1 cellular context compared by ENCODE assay signal in the genomic region with DNA sequence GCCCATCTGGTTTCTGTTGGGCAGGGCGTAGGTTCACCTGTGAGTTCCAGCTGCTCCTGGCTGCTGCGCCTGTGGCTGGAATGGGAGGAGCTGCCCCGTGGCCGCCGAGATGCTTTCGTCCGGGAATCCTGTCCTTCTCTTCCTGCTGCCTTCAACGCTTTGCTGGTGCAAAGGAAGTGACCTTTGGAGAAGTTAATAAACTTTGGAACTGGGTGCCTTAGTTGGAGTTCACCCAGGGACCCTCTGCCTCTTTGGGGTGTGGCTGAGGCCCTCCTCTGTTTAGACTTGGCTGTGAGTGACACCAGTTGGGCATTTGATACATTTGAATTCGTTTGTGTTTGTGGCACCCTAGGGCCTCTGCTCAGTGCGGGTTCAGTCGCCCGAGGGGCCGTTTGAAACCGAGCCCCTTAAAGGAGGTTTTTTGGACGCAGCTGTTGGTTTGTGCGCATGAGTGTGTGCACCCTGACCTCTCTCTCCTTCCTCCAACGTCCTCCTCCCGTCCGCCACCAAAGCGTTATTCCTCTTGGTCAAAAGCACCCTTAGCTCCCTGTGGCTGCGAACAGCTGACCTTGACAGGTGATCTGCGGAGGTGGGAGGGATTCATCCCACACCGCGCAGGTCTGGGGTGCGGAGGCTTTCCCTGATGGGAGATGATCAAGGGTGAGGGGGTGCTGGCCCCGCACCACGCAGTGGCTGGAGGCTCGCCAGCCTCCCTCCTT.
A peak's percentile ranks its signal among the peaks of the same experiment; 100 is the strongest.
TF ChIP-seq lines count a peak whose summit lies in the region.

No MANE protein-coding gene starts in this region.

TF ChIP-seq in HepG2, 621 proteins besides CTCF, POLR2A, EP300 and RAD21 (continued from another document and continues in another):
- TF ChIP-seq ELF1 (CRISPR knock-in tag; IDR thresholded peaks at IDR 0.05), result no peak
- TF ChIP-seq ZNF549 (CRISPR knock-in tag; IDR thresholded peaks at IDR 0.05), result no peak
- TF ChIP-seq NPAS2 (CRISPR knock-in tag; IDR thresholded peaks at IDR 0.05; ENCODE audit: borderline replicate concordance), result no peak
- TF ChIP-seq ZNF207 (IDR thresholded peaks at IDR 0.05; ENCODE audit: borderline replicate concordance), result no peak
- no peak for TF ChIP-seq SKI (IDR thresholded peaks at IDR 0.05; ENCODE audit: partially characterized antibody)
- TF ChIP-seq SMAD9 (CRISPR knock-in tag; IDR thresholded peaks at IDR 0.05), result no peak
- peak; percentile 42; the same call in 1 of the 2 replicates for TF ChIP-seq ZFX (CRISPR knock-in tag; IDR thresholded peaks at IDR 0.05; ENCODE audit: low read depth)
- TF ChIP-seq SP140L (CRISPR knock-in tag; IDR thresholded peaks at IDR 0.05; ENCODE audit: borderline replicate concordance), result no peak
- TF ChIP-seq ZNF572 (CRISPR knock-in tag; IDR thresholded peaks at IDR 0.05), result no peak
- TF ChIP-seq ZBTB20 (CRISPR knock-in tag; IDR thresholded peaks at IDR 0.05; ENCODE audit: borderline replicate concordance, low read depth), result peak; percentile 48; the same call in 1 of the 2 replicates
- no peak for TF ChIP-seq BATF2 (CRISPR knock-in tag; IDR thresholded peaks at IDR 0.05)
- no peak for TF ChIP-seq ZNF709 (CRISPR knock-in tag; IDR thresholded peaks at IDR 0.05)
- TF ChIP-seq ZNF136 (CRISPR knock-in tag; IDR thresholded peaks at IDR 0.05; ENCODE audit: low read depth), result no peak
- TF ChIP-seq TSC22D2 (CRISPR knock-in tag; IDR thresholded peaks at IDR 0.05; ENCODE audit: borderline replicate concordance), result no peak
- TF ChIP-seq ZNF724P (CRISPR knock-in tag; IDR thresholded peaks at IDR 0.05; ENCODE audit: borderline replicate concordance), result no peak
- no peak for TF ChIP-seq PPARG (CRISPR knock-in tag; conservative IDR thresholded peaks at IDR 0.05)
- TF ChIP-seq AGO2 (optimal IDR thresholded peaks at IDR 0.05; ENCODE audit: low read depth, low read length), result peak; percentile 55
- peak; percentile 86 for TF ChIP-seq ZBTB33 (CRISPR knock-in tag; IDR thresholded peaks at IDR 0.05)
- TF ChIP-seq NR2F6 (IDR thresholded peaks at IDR 0.05), result no peak
- TF ChIP-seq NR2F6 (CRISPR knock-in tag; IDR thresholded peaks at IDR 0.05), result no peak
- TF ChIP-seq FOSL2 (CRISPR knock-in tag; IDR thresholded peaks at IDR 0.05), result no peak
- TF ChIP-seq ZNF468 (CRISPR knock-in tag; IDR thresholded peaks at IDR 0.05), result no peak
- TF ChIP-seq ZNF230 (CRISPR knock-in tag; IDR thresholded peaks at IDR 0.05), result no peak
- TF ChIP-seq MTA1 (CRISPR knock-in tag; IDR thresholded peaks at IDR 0.05; ENCODE audit: borderline replicate concordance), result peak; percentile 75; the same call in 1 of the 2 replicates
- 0 out of 2 replicates have a peak, but pooled peaks have one; percentile 1 for TF ChIP-seq MEF2D (CRISPR knock-in tag; IDR thresholded peaks at IDR 0.05)
- TF ChIP-seq ZNF792 (CRISPR knock-in tag; IDR thresholded peaks at IDR 0.05), result no peak
- TF ChIP-seq, protein P1, sequence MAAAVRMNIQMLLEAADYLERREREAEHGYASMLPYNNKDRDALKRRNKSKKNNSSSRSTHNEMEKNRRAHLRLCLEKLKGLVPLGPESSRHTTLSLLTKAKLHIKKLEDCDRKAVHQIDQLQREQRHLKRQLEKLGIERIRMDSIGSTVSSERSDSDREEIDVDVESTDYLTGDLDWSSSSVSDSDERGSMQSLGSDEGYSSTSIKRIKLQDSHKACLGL (CRISPR knock-in tag; IDR thresholded peaks at IDR 0.05), result no peak
- TF ChIP-seq ZNF350 (CRISPR knock-in tag; IDR thresholded peaks at IDR 0.05; ENCODE audit: borderline replicate concordance, low read depth), result no peak
- TF ChIP-seq MED1 (CRISPR knock-in tag; IDR thresholded peaks at IDR 0.05), result no peak
- no peak for TF ChIP-seq LCORL (IDR thresholded peaks at IDR 0.05)
- TF ChIP-seq LCORL (CRISPR knock-in tag; IDR thresholded peaks at IDR 0.05), result no peak; the same call in 1 of the 2 replicates
- TF ChIP-seq, protein P2, sequence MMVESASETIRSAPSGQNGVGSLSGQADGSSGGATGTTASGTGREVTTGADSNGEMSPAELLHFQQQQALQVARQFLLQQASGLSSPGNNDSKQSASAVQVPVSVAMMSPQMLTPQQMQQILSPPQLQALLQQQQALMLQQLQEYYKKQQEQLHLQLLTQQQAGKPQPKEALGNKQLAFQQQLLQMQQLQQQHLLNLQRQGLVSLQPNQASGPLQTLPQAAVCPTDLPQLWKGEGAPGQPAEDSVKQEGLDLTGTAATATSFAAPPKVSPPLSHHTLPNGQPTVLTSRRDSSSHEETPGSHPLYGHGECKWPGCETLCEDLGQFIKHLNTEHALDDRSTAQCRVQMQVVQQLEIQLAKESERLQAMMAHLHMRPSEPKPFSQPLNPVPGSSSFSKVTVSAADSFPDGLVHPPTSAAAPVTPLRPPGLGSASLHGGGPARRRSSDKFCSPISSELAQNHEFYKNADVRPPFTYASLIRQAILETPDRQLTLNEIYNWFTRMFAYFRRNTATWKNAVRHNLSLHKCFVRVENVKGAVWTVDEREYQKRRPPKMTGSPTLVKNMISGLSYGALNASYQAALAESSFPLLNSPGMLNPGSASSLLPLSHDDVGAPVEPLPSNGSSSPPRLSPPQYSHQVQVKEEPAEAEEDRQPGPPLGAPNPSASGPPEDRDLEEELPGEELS (CRISPR knock-in tag; IDR thresholded peaks at IDR 0.05), result peak; percentile 33; the same call in 1 of the 2 replicates
- TF ChIP-seq ZMYM3 (CRISPR knock-in tag; IDR thresholded peaks at IDR 0.05), result no peak
- no peak for TF ChIP-seq JARID2 (CRISPR knock-in tag; IDR thresholded peaks at IDR 0.05; ENCODE audit: insufficient replicate concordance)
- peak; percentile 29; the same call in 1 of the 2 replicates for TF ChIP-seq ZFP91 (CRISPR knock-in tag; IDR thresholded peaks at IDR 0.05; ENCODE audit: borderline replicate concordance)
- no peak for TF ChIP-seq ZNF510 (CRISPR knock-in tag; IDR thresholded peaks at IDR 0.05; ENCODE audit: low read depth)
- TF ChIP-seq ZFP41 (CRISPR knock-in tag; IDR thresholded peaks at IDR 0.05; ENCODE audit: borderline replicate concordance), result no peak
- no peak for TF ChIP-seq SUZ12 (IDR thresholded peaks at IDR 0.05; ENCODE audit: low read depth, low read length)
- TF ChIP-seq ZNF232 (CRISPR knock-in tag; IDR thresholded peaks at IDR 0.05; ENCODE audit: borderline replicate concordance), result no peak
- no peak for TF ChIP-seq RFX5 (IDR thresholded peaks at IDR 0.05; ENCODE audit: low read depth, low read length)
- peak; percentile 32; the same call in 1 of the 2 replicates for TF ChIP-seq ZNF768 (CRISPR knock-in tag; IDR thresholded peaks at IDR 0.05)
- TF ChIP-seq, protein P3, sequence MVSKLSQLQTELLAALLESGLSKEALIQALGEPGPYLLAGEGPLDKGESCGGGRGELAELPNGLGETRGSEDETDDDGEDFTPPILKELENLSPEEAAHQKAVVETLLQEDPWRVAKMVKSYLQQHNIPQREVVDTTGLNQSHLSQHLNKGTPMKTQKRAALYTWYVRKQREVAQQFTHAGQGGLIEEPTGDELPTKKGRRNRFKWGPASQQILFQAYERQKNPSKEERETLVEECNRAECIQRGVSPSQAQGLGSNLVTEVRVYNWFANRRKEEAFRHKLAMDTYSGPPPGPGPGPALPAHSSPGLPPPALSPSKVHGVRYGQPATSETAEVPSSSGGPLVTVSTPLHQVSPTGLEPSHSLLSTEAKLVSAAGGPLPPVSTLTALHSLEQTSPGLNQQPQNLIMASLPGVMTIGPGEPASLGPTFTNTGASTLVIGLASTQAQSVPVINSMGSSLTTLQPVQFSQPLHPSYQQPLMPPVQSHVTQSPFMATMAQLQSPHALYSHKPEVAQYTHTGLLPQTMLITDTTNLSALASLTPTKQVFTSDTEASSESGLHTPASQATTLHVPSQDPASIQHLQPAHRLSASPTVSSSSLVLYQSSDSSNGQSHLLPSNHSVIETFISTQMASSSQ (IDR thresholded peaks at IDR 0.05; ENCODE audit: low read depth), result no peak
- TF ChIP-seq, protein P3 (CRISPR knock-in tag; IDR thresholded peaks at IDR 0.05; ENCODE audit: borderline replicate concordance), result peak; percentile 40; the same call in 1 of the 2 replicates
- no peak for TF ChIP-seq TP53 (CRISPR knock-in tag; conservative IDR thresholded peaks at IDR 0.05)
- no peak for TF ChIP-seq ZNF547 (CRISPR knock-in tag; IDR thresholded peaks at IDR 0.05)
- TF ChIP-seq ZHX2 (IDR thresholded peaks at IDR 0.05; ENCODE audit: low read depth), result no peak
- no peak for TF ChIP-seq ZHX2 (CRISPR knock-in tag; IDR thresholded peaks at IDR 0.05; ENCODE audit: borderline replicate concordance)
